Comparison of ENCODE assay signal across 21 cellular contexts in genomic region chr2:48434101-48434500, GRCh38. TPM values are rescaled to one million over a fixed set of nuclear protein-coding genes. Genes with fewer than 3 reads are reported as not detected.
DNase-seq lines count a peak whose midpoint lies in the region; ATAC-seq and TF ChIP-seq lines count a peak whose summit lies in the region.
"Had no signal": no experiment of that assay in that cellular context is flagged by ENCODE, and none has a peak within 500 bp of the region (broad histone marks: within the 10 kb centered on the region; RNA-seq: fewer than 3 reads in every experiment).

No MANE protein-coding gene starts in this region.

- H3K27me3 ChIP-seq in DOHH2 (ENCODE audit: control insufficient read depth, low read length): no peaks in the 10 kb centered on the region
- no peaks in the 10 kb centered on the region for H3K27me3 ChIP-seq in skeletal muscle tissue (ENCODE audit: control insufficient read depth in 3 of 3, insufficient read depth in 3 of 3, low read length in 3 of 3)
- H3K27me3 ChIP-seq: sigmoid colon had no signal

- H3K9ac ChIP-seq in skeletal muscle tissue (ENCODE audit: low read depth in 1 of 3, low read length in 3 of 3): no peak overlapping the region

- peak overlapping the region; percentile 86 for H2AFZ ChIP-seq in OCI-LY7 (ENCODE audit: low read length)

- no TSS peak for BruUV-seq in OCI-LY7 (replicated peaks; lab: Mats Ljungman, UMichigan)

- no peak for ATAC-seq in HG03280 (IDR thresholded peaks at IDR 0.05; ENCODE audit: unreplicated experiment)
- no peak for ATAC-seq in GM18519 (IDR thresholded peaks at IDR 0.05; ENCODE audit: low FRiP score, unreplicated experiment)
- ATAC-seq in GM18505 (IDR thresholded peaks at IDR 0.05; ENCODE audit: unreplicated experiment): no peak
- ATAC-seq: activated CD8-positive, alpha-beta T cell treated with anti-CD3 and anti-CD28 coated beads, Interleukin-2, amount 10 ng/mL, durations not matched to agents 7 days and 5 days had no signal

- H3F3A ChIP-seq in DOHH2 (ENCODE audit: control insufficient read depth, insufficient read depth): peaks cover 17% of the 10 kb centered on the region

- H3K9me2 ChIP-seq in DOHH2 (replicated peaks; ENCODE audit: control insufficient read depth, low read length): no peaks in the 10 kb centered on the region
- H3K9me2 ChIP-seq in OCI-LY7 (ENCODE audit: insufficient read depth, low read length): no peaks in the 10 kb centered on the region

- no peak for TF ChIP-seq POLR2A in GM18505 (IDR thresholded peaks at IDR 0.05; ENCODE audit: borderline replicate concordance, extremely low read depth, insufficient read depth, insufficient read length)

- H3K4me1 ChIP-seq in DOHH2 (ENCODE audit: control insufficient read depth, low read length) (peaks cover 44% of the 10 kb centered on the region), OCI-LY7 (ENCODE audit: insufficient read depth, low read length, poor library complexity, severe bottlenecking) (peaks cover 20% of the 10 kb centered on the region), skeletal muscle tissue (ENCODE audit: control insufficient read depth in 3 of 3, insufficient read depth in 3 of 3, low read length in 3 of 3) (no peaks in the 10 kb centered on the region)
- H3K4me1 ChIP-seq: sigmoid colon had no signal

- intact Hi-C loops in OCI-LY7 (cut with micrococcal nuclease; ENCODE audit: unreplicated experiment): loop anchor here (10.0 kb wide), 1 partner anchor 529 kb away; the partner anchor contains the start of gene FBXO11

- CTCF ChIA-PET in OCI-LY7 (lab: Charles Lee; ENCODE audit: unreplicated experiment): no interaction called here

- H4K20me1 ChIP-seq in DOHH2 (ENCODE audit: control insufficient read depth, insufficient read depth, low read depth, low read length) (no peaks in the 10 kb centered on the region), OCI-LY7 (ENCODE audit: insufficient read depth, low read length) (no peaks in the 10 kb centered on the region)

- TF ChIP-seq CTCF in DOHH2 (IDR thresholded peaks at IDR 0.05; ENCODE audit: low read depth, low read length, poor library complexity, severe bottlenecking): no peak
- TF ChIP-seq CTCF in OCI-LY7 (conservative IDR thresholded peaks at IDR 0.05; ENCODE audit: low read length): no peak

- peak overlapping the region; percentile 5; the same call in 1 of the 2 replicates for H3K27ac ChIP-seq in DOHH2 (ENCODE audit: low read depth, low read length)
- H3K27ac ChIP-seq in OCI-LY7 (ENCODE audit: low read depth, low read length, poor library complexity, severe bottlenecking): no peak overlapping the region
- H3K27ac ChIP-seq in skeletal muscle tissue (ENCODE audit: low read depth, low read length): peak overlapping the region; percentile 23
- H3K27ac ChIP-seq: thoracic aorta had no signal

- POLR2A ChIA-PET in OCI-LY7 (lab: Charles Lee): no interaction called here

- peak overlapping the region; percentile 34 for H3K4me2 ChIP-seq in DOHH2 (ENCODE audit: low read length)
- 0 out of 2 replicates have a peak overlapping the region, but pooled peaks have one; percentile 42 for H3K4me2 ChIP-seq in OCI-LY7 (ENCODE audit: low read length)

- H3K4me3 ChIP-seq in DOHH2 (ENCODE audit: low read length): peak overlapping the region; percentile 3; the same call in 1 of the 2 replicates
- H3K4me3 ChIP-seq in OCI-LY7 (ENCODE audit: low read depth, low read length, poor library complexity, severe bottlenecking): no peak overlapping the region
- H3K4me3 ChIP-seq in skeletal muscle tissue (ENCODE audit: low read length in 3 of 3): no peak overlapping the region
- H3K4me3 ChIP-seq: mucosa of descending colon, sigmoid colon had no signal

- H3K36me3 ChIP-seq in DOHH2 (ENCODE audit: control insufficient read depth, low read length) (no peaks in the 10 kb centered on the region), OCI-LY7 (ENCODE audit: insufficient read depth, low read length) (no peaks in the 10 kb centered on the region), skeletal muscle tissue (ENCODE audit: control insufficient read depth in 3 of 3, insufficient read depth in 3 of 3, low read length in 3 of 3) (no peaks in the 10 kb centered on the region)
- H3K36me3 ChIP-seq: sigmoid colon, thoracic aorta had no signal

- H3K79me2 ChIP-seq in DOHH2 (ENCODE audit: control insufficient read depth, low read length): no peaks in the 10 kb centered on the region
- H3K79me2 ChIP-seq in OCI-LY7 (ENCODE audit: insufficient read depth, low read depth, low read length): no peaks in the 10 kb centered on the region

- no peak for DNase-seq in OCI-LY7 (ENCODE audit: low spot score)
- peak; percentile 7 for DNase-seq in inferior parietal cortex (ENCODE audit: extremely low spot score)
- no peak for DNase-seq in effector CD8-positive, alpha-beta T cell (lab: John Stamatoyannopoulos, UW)
- DNase-seq: activated CD4-positive, CD25-positive, alpha-beta regulatory T cell; activated CD8-positive, alpha-beta T cell treated with anti-CD3 and anti-CD28 coated beads, Interleukin-2, amount 10 ng/mL, durations not matched to agents 7 days and 5 days; activated gamma-delta T cell treated with Interleukin-2 at 50 U/mL for 16 hours; activated T-cell treated with anti-CD3 and anti-CD28 coated beads, Interleukin-2, amount 50 U/mL, for 1 hour; DMS 273 treated with DMSO at 0.1 percent for 48 hours; GDM1; HFFc6; NCI-H1417 treated with DMSO at 0.1 percent for 48 hours; NCI-H510A treated with DMSO at 0.1 percent for 48 hours; NK-92 treated with Interleukin-12 subunit alpha and Interleukin-12 subunit beta, amount 100 ng/mL, for 24 hours; sigmoid colon had no signal

- H3K9me3 ChIP-seq in DOHH2 (ENCODE audit: control insufficient read depth, insufficient read depth, low read length): no peaks in the 10 kb centered on the region
- peaks cover 7% of the 10 kb centered on the region; the same call in 1 of the 2 replicates for H3K9me3 ChIP-seq in OCI-LY7 (ENCODE audit: low read length)
- H3K9me3 ChIP-seq in skeletal muscle tissue (ENCODE audit: control insufficient read depth in 3 of 3, low read length in 3 of 3): no peaks in the 10 kb centered on the region
- H3K9me3 ChIP-seq: mucosa of descending colon, sigmoid colon, thoracic aorta had no signal

RNA-seq across cellular contexts. Expression of gene PPP1R21, which starts 6.5 kb away (rescaled TPM):
- 12.7 and 13.6 TPM in 2 replicates for total RNA-seq in OCI-LY7 (2014; rRNA removed; shearing (Covaris generic))
- total RNA-seq in OCI-LY7 (2022) (21.0 and 27.2 TPM in 2 replicates), skeletal muscle tissue (29.2 TPM)
